ENCODE assay signal across 27 cellular contexts in the genomic region with DNA sequence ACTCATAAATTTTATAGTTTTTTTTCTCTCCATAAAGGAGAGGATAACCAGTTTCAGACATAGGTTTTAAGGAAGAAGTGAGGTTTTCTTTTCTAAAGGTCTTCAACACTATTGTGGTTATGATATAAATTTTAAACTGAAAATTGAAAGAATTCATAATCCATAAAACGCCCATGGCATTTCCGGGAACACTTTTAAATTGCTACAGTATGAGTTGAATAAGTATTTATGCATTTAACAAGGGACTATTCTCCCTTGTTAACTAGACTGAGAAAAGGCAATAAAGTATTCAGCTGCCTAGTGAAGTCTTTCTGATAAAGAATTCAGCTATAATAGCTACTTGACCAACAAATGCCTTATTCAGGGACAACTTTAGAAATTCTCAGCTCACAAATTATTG.
"Had no signal": no experiment of that assay in that cellular context is flagged by ENCODE, and none has a peak within 500 bp of the region (broad histone marks: within the 10 kb centered on the region; RNA-seq: fewer than 3 reads in every experiment).

No MANE protein-coding gene starts in this region.

- H3K36me3 ChIP-seq: SJCRH30 had no signal

- H3K27ac Mint-ChIP-seq: activated B cell treated with CpG ODN at 0.5 μM for 24 hours; activated CD4-positive, alpha-beta memory T cell treated with anti-CD3 and anti-CD28 coated beads, Interleukin-2, amount 10 ng/mL, durations not matched to agents 7 days and 5 days; activated CD4-positive, alpha-beta T cell treated with anti-CD3 and anti-CD28 coated beads, Interleukin-2, amount 10 ng/mL, durations not matched to agents 7 days and 5 days; activated naive CD4-positive, alpha-beta T cell treated with anti-CD3 and anti-CD28 coated beads, Interleukin-2, amount 10 ng/mL, durations not matched to agents 7 days and 5 days; activated naive CD8-positive, alpha-beta T cell treated with anti-CD3 and anti-CD28 coated beads for 36 hours; activated T-helper 2 cell treated with anti-CD3 and anti-CD28 coated beads, Interferon-gamma antibody, Interleukin-2, Interleukin-4, amounts not matched to agents 10 μg/mL and 5 μg/mL and 100 μg/mL, durations not matched to agents 14 hours and 24 hours and 36 hours; T-cell had no signal

- ATAC-seq: Panc1, T-cell had no signal

- H3K27me3 ChIP-seq: SJCRH30 had no signal

- H3K36me3 Mint-ChIP-seq: activated naive CD4-positive, alpha-beta T cell treated with anti-CD3 and anti-CD28 coated beads, Interleukin-2, amount 10 ng/mL, durations not matched to agents 7 days and 5 days; activated naive CD8-positive, alpha-beta T cell treated with anti-CD3 and anti-CD28 coated beads for 36 hours; T-cell had no signal

- H3K27me3 Mint-ChIP-seq: activated B cell treated with CpG ODN at 0.5 μM for 24 hours; activated CD4-positive, alpha-beta memory T cell treated with anti-CD3 and anti-CD28 coated beads, Interleukin-2, amount 10 ng/mL, durations not matched to agents 7 days and 5 days; activated CD4-positive, alpha-beta T cell treated with anti-CD3 and anti-CD28 coated beads, Interleukin-2, amount 10 ng/mL, durations not matched to agents 7 days and 5 days; activated naive CD4-positive, alpha-beta T cell treated with anti-CD3 and anti-CD28 coated beads, Interleukin-2, amount 10 ng/mL, durations not matched to agents 7 days and 5 days; T-cell had no signal

- H3K4me3 ChIP-seq: SJCRH30 had no signal

- H3K9me3 ChIP-seq: SJCRH30 had no signal

- H3K4me3 Mint-ChIP-seq: activated B cell treated with CpG ODN at 0.5 μM for 24 hours; activated CD4-positive, alpha-beta memory T cell treated with anti-CD3 and anti-CD28 coated beads, Interleukin-2, amount 10 ng/mL, durations not matched to agents 7 days and 5 days; activated CD4-positive, alpha-beta T cell treated with anti-CD3 and anti-CD28 coated beads, Interleukin-2, amount 10 ng/mL, durations not matched to agents 7 days and 5 days; activated naive CD4-positive, alpha-beta T cell treated with anti-CD3 and anti-CD28 coated beads, Interleukin-2, amount 10 ng/mL, durations not matched to agents 7 days and 5 days; activated naive CD8-positive, alpha-beta T cell treated with anti-CD3 and anti-CD28 coated beads for 36 hours; T-cell had no signal

- DNase-seq: activated B cell treated with CpG ODN at 0.5 μM for 24 hours; activated CD4-positive, alpha-beta memory T cell treated with anti-CD3 and anti-CD28 coated beads, Interleukin-2, amount 10 ng/mL, durations not matched to agents 7 days and 5 days; activated CD4-positive, alpha-beta T cell treated with anti-CD3 and anti-CD28 coated beads, Interleukin-2, amount 10 ng/mL, durations not matched to agents 7 days and 5 days; activated gamma-delta T cell treated with Interleukin-2 at 50 U/mL for 16 hours; activated naive CD4-positive, alpha-beta T cell treated with anti-CD3 and anti-CD28 coated beads, Interleukin-2, amount 10 ng/mL, durations not matched to agents 7 days and 5 days; activated naive CD8-positive, alpha-beta T cell treated with anti-CD3 and anti-CD28 coated beads for 36 hours; activated T-cell treated with anti-CD3 and anti-CD28 coated beads for 4 hours; activated T-cell treated with anti-CD3 and anti-CD28 coated beads, Interleukin-2, amount 50 U/mL, for 48 hours; anterior cingulate cortex; cerebellar nuclear complex; NCI-H1092; NCI-H1417 treated with DMSO at 0.1 percent for 48 hours; NCI-H1694; NCI-H2029; NCI-H345; NCI-H510A; NCI-H526 treated with DMSO at 0.1 percent for 48 hours; NCI-H82; OCI-M1; Right ventricle myocardium superior; RPMI8226; SJCRH30; T-cell; T-helper 2 cell; T1000 had no signal

- H3K27ac ChIP-seq: SJCRH30 had no signal

- H3K9me3 Mint-ChIP-seq: activated B cell treated with CpG ODN at 0.5 μM for 24 hours; activated CD4-positive, alpha-beta memory T cell treated with anti-CD3 and anti-CD28 coated beads, Interleukin-2, amount 10 ng/mL, durations not matched to agents 7 days and 5 days; activated CD4-positive, alpha-beta T cell treated with anti-CD3 and anti-CD28 coated beads, Interleukin-2, amount 10 ng/mL, durations not matched to agents 7 days and 5 days; activated naive CD4-positive, alpha-beta T cell treated with anti-CD3 and anti-CD28 coated beads, Interleukin-2, amount 10 ng/mL, durations not matched to agents 7 days and 5 days; activated naive CD8-positive, alpha-beta T cell treated with anti-CD3 and anti-CD28 coated beads for 36 hours; activated T-helper 2 cell treated with anti-CD3 and anti-CD28 coated beads, Interferon-gamma antibody, Interleukin-2, Interleukin-4, amounts not matched to agents 10 μg/mL and 5 μg/mL and 100 μg/mL, durations not matched to agents 14 hours and 24 hours and 36 hours; T-cell had no signal

- H3K4me1 Mint-ChIP-seq: activated B cell treated with CpG ODN at 0.5 μM for 24 hours; activated CD4-positive, alpha-beta memory T cell treated with anti-CD3 and anti-CD28 coated beads, Interleukin-2, amount 10 ng/mL, durations not matched to agents 7 days and 5 days; activated CD4-positive, alpha-beta T cell treated with anti-CD3 and anti-CD28 coated beads, Interleukin-2, amount 10 ng/mL, durations not matched to agents 7 days and 5 days; activated naive CD4-positive, alpha-beta T cell treated with anti-CD3 and anti-CD28 coated beads, Interleukin-2, amount 10 ng/mL, durations not matched to agents 7 days and 5 days; activated naive CD8-positive, alpha-beta T cell treated with anti-CD3 and anti-CD28 coated beads for 36 hours; T-cell had no signal
